In the genomic region with DNA sequence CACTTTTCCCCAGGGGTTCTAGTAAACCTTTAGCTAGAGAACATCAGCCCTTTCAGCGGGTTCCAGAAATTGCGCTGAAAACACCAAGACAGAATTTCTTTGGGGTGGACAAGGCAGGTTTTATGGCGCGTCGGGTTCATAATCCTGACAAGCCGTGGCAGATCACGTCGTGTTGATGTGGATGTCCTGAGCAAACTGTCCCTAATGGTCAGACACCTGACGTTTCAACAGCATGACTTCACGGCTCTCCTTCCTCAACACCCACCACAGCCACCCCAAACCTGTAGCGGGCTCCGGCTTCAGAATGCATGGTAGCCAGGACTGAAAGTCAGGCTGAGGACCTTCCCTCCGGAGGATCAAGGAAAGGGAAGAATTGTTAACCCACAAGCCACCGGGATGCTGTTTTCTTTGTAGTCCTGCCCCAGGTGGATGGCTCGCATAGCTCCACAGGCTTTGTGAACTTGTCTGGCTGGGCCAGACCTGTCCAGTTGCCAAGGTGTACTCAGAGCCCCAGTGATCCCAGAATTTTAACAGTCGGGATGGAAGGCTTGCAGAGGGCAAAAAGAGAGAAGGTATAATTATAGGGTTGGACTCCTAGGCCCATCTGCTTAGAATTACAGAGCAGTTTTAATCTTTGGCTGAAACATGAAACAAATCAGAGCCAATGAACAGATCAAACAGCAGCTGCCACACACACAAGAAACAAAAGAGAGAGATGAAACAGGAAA, we compare ENCODE assay signal across 1 cellular context.
TF ChIP-seq lines count a peak whose summit lies in the region.

No MANE protein-coding gene starts in this region.

TF ChIP-seq in GM12878, 131 proteins besides CTCF, POLR2A, EP300 and RAD21 (continued from another document):
- TF ChIP-seq, protein P1, sequence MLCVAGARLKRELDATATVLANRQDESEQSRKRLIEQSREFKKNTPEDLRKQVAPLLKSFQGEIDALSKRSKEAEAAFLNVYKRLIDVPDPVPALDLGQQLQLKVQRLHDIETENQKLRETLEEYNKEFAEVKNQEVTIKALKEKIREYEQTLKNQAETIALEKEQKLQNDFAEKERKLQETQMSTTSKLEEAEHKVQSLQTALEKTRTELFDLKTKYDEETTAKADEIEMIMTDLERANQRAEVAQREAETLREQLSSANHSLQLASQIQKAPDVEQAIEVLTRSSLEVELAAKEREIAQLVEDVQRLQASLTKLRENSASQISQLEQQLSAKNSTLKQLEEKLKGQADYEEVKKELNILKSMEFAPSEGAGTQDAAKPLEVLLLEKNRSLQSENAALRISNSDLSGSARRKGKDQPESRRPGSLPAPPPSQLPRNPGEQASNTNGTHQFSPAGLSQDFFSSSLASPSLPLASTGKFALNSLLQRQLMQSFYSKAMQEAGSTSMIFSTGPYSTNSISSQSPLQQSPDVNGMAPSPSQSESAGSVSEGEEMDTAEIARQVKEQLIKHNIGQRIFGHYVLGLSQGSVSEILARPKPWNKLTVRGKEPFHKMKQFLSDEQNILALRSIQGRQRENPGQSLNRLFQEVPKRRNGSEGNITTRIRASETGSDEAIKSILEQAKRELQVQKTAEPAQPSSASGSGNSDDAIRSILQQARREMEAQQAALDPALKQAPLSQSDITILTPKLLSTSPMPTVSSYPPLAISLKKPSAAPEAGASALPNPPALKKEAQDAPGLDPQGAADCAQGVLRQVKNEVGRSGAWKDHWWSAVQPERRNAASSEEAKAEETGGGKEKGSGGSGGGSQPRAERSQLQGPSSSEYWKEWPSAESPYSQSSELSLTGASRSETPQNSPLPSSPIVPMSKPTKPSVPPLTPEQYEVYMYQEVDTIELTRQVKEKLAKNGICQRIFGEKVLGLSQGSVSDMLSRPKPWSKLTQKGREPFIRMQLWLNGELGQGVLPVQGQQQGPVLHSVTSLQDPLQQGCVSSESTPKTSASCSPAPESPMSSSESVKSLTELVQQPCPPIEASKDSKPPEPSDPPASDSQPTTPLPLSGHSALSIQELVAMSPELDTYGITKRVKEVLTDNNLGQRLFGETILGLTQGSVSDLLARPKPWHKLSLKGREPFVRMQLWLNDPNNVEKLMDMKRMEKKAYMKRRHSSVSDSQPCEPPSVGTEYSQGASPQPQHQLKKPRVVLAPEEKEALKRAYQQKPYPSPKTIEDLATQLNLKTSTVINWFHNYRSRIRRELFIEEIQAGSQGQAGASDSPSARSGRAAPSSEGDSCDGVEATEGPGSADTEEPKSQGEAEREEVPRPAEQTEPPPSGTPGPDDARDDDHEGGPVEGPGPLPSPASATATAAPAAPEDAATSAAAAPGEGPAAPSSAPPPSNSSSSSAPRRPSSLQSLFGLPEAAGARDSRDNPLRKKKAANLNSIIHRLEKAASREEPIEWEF (IDR thresholded peaks at IDR 0.05; ENCODE audit: insufficient replicate concordance, low read depth, low read length): no peak
- TF ChIP-seq, protein P2, sequence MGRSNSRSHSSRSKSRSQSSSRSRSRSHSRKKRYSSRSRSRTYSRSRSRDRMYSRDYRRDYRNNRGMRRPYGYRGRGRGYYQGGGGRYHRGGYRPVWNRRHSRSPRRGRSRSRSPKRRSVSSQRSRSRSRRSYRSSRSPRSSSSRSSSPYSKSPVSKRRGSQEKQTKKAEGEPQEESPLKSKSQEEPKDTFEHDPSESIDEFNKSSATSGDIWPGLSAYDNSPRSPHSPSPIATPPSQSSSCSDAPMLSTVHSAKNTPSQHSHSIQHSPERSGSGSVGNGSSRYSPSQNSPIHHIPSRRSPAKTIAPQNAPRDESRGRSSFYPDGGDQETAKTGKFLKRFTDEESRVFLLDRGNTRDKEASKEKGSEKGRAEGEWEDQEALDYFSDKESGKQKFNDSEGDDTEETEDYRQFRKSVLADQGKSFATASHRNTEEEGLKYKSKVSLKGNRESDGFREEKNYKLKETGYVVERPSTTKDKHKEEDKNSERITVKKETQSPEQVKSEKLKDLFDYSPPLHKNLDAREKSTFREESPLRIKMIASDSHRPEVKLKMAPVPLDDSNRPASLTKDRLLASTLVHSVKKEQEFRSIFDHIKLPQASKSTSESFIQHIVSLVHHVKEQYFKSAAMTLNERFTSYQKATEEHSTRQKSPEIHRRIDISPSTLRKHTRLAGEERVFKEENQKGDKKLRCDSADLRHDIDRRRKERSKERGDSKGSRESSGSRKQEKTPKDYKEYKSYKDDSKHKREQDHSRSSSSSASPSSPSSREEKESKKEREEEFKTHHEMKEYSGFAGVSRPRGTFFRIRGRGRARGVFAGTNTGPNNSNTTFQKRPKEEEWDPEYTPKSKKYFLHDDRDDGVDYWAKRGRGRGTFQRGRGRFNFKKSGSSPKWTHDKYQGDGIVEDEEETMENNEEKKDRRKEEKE (IDR thresholded peaks at IDR 0.05): no peak
- no peak for TF ChIP-seq NR2F1 (conservative IDR thresholded peaks at IDR 0.05)
- no peak for TF ChIP-seq SRF (IDR thresholded peaks at IDR 0.05; ENCODE audit: low read depth in 2 of 2, low read length in 2 of 2)
- TF ChIP-seq EED (IDR thresholded peaks at IDR 0.05; ENCODE audit: low read depth): no peak
- no peak for TF ChIP-seq GATAD2B (conservative IDR thresholded peaks at IDR 0.05; ENCODE audit: low read depth)
- TF ChIP-seq SP1 (IDR thresholded peaks at IDR 0.05; ENCODE audit: low read depth, low read length): no peak
- TF ChIP-seq RCOR1 (conservative IDR thresholded peaks at IDR 0.05; ENCODE audit: low read depth, low read length): no peak
- TF ChIP-seq, protein P3, sequence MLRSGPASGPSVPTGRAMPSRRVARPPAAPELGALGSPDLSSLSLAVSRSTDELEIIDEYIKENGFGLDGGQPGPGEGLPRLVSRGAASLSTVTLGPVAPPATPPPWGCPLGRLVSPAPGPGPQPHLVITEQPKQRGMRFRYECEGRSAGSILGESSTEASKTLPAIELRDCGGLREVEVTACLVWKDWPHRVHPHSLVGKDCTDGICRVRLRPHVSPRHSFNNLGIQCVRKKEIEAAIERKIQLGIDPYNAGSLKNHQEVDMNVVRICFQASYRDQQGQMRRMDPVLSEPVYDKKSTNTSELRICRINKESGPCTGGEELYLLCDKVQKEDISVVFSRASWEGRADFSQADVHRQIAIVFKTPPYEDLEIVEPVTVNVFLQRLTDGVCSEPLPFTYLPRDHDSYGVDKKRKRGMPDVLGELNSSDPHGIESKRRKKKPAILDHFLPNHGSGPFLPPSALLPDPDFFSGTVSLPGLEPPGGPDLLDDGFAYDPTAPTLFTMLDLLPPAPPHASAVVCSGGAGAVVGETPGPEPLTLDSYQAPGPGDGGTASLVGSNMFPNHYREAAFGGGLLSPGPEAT (IDR thresholded peaks at IDR 0.05; ENCODE audit: low read depth): no peak
- TF ChIP-seq SPI1 (IDR thresholded peaks at IDR 0.05; ENCODE audit: borderline replicate concordance, insufficient read depth, low read depth, low read length): no peak
- TF ChIP-seq CHD2 (IDR thresholded peaks at IDR 0.05; ENCODE audit: borderline replicate concordance, low read depth, low read length): no peak
- no peak for TF ChIP-seq TCF12 (IDR thresholded peaks at IDR 0.05; ENCODE audit: low read depth, low read length)
- no peak for TF ChIP-seq PML (IDR thresholded peaks at IDR 0.05; ENCODE audit: low read length)
- no peak for TF ChIP-seq CEBPB (IDR thresholded peaks at IDR 0.05; ENCODE audit: borderline replicate concordance in 1 of 2, low read depth in 2 of 2, low read length in 2 of 2)
- TF ChIP-seq SUPT20H (IDR thresholded peaks at IDR 0.05; ENCODE audit: borderline replicate concordance, control insufficient read depth, low read depth, low read length): no peak
- no peak for TF ChIP-seq TCF7 (IDR thresholded peaks at IDR 0.05; ENCODE audit: borderline replicate concordance)
